Comparison of ENCODE assay signal across 20 cellular contexts in genomic region chr18:2114765-2115164, GRCh38.
A peak's percentile ranks its signal among the peaks of the same experiment; 100 is the strongest.
DNase-seq lines count a peak whose midpoint lies in the region; ATAC-seq, FAIRE-seq and TF ChIP-seq lines count a peak whose summit lies in the region.
"Had no signal": no experiment of that assay in that cellular context is flagged by ENCODE, and none has a peak within 500 bp of the region (broad histone marks: within the 10 kb centered on the region; RNA-seq: fewer than 3 reads in every experiment).

No MANE protein-coding gene starts in this region.

- H3K27ac ChIP-seq in HepG2 (ENCODE audit: extremely low read length, insufficient read depth, low read length) (no peak overlapping the region), right lobe of liver (no peak overlapping the region), mammary epithelial cell (ENCODE audit: insufficient read depth, low read depth, low read length) (no peak overlapping the region), mesendoderm (ENCODE audit: low read depth, low read length) (no peak overlapping the region)
- H3K27ac ChIP-seq: BLaER1 treated with 17β-estradiol and CSF1 and Interleukin-3, amounts not matched to agents 10 nM and 100 nM had no signal

- TF ChIP-seq EP300 in HepG2 (IDR thresholded peaks at IDR 0.05; ENCODE audit: low read depth in 2 of 2, low read length in 2 of 2) (no peak), HepG2 (CRISPR knock-in tag; IDR thresholded peaks at IDR 0.05; ENCODE audit: borderline replicate concordance) (no peak)

- no peaks in the 10 kb centered on the region for H3K36me3 Mint-ChIP-seq in endothelial cell (ENCODE audit: low read depth, unreplicated experiment)
- H3K36me3 Mint-ChIP-seq: CD8-positive, alpha-beta T cell had no signal

- FAIRE-seq in HepG2 (lab: Jason Lieb, UNC) (no peak), urothelium cell line (lab: Jason Lieb, UNC) (peak; percentile 95)
- FAIRE-seq: GM12878, HTR-8/SVneo had no signal

- no peak overlapping the region for H3K4me3 Mint-ChIP-seq in endothelial cell (ENCODE audit: unreplicated experiment)
- H3K4me3 Mint-ChIP-seq: B cell; CD8-positive, alpha-beta T cell; HFFc6 had no signal

- H3K4me1 ChIP-seq in HepG2 (ENCODE audit: insufficient read depth, low read length) (no peaks in the 10 kb centered on the region), right lobe of liver (no peaks in the 10 kb centered on the region), mammary epithelial cell (ENCODE audit: insufficient read depth, low read length) (peaks cover 27% of the 10 kb centered on the region), mesendoderm (ENCODE audit: control insufficient read depth, low read depth, low read length) (peaks cover 5% of the 10 kb centered on the region)
- H3K4me1 ChIP-seq: BLaER1 treated with 17β-estradiol and CSF1 and Interleukin-3, amounts not matched to agents 10 nM and 100 nM had no signal

- no peak overlapping the region for H3K23ac ChIP-seq in mesendoderm (ENCODE audit: low read length)

- H3K4me2 ChIP-seq in HepG2 (ENCODE audit: low read depth, low read length) (no peak overlapping the region), mammary epithelial cell (ENCODE audit: insufficient read depth, low read depth, low read length) (no peak overlapping the region), mesendoderm (ENCODE audit: low read length) (no peak overlapping the region)
- H3K4me2 ChIP-seq: BLaER1 treated with 17β-estradiol and CSF1 and Interleukin-3, amounts not matched to agents 10 nM and 100 nM had no signal

- no peak overlapping the region for H4K8ac ChIP-seq in mesendoderm (ENCODE audit: low read depth, low read length)

- intact Hi-C loops in HepG2 (cut with micrococcal nuclease; ENCODE audit: unreplicated experiment), result no loop called here
- intact Hi-C loops in right lobe of liver (cut with DNase I), result no loop called here
- intact Hi-C loops in mammary epithelial cell (cut with micrococcal nuclease), result no loop called here

- TF ChIP-seq POLR2A in HepG2 (IDR thresholded peaks at IDR 0.05; ENCODE audit: insufficient read depth in 1 of 2, low read depth in 2 of 2, low read length in 2 of 2), result no peak
- TF ChIP-seq POLR2A in right lobe of liver (IDR thresholded peaks at IDR 0.05), result no peak

- peaks cover 3% of the 10 kb centered on the region for H3K4me1 Mint-ChIP-seq in endothelial cell (ENCODE audit: unreplicated experiment)
- H3K4me1 Mint-ChIP-seq: B cell had no signal

- no peaks in the 10 kb centered on the region for H3K36me3 ChIP-seq in HepG2 (replicated peaks in 1 of 2; ENCODE audit: control insufficient read depth in 1 of 2, insufficient read depth in 2 of 2, low read length in 2 of 2)
- H3K36me3 ChIP-seq in right lobe of liver, result no peaks in the 10 kb centered on the region
- H3K36me3 ChIP-seq in mammary epithelial cell (ENCODE audit: insufficient read depth, low read length), result no peaks in the 10 kb centered on the region
- no peaks in the 10 kb centered on the region for H3K36me3 ChIP-seq in mesendoderm (ENCODE audit: control insufficient read depth, insufficient read depth, low read length)
- H3K36me3 ChIP-seq: BLaER1 treated with 17β-estradiol and CSF1 and Interleukin-3, amounts not matched to agents 10 nM and 100 nM had no signal

- no peaks in the 10 kb centered on the region for H3K27me3 Mint-ChIP-seq in endothelial cell (ENCODE audit: unreplicated experiment)

- TF ChIP-seq CTCF in HepG2 (CRISPR knock-in tag; IDR thresholded peaks at IDR 0.05) (no peak), right lobe of liver (IDR thresholded peaks at IDR 0.05) (no peak), mammary epithelial cell (conservative IDR thresholded peaks at IDR 0.05 in 1 of 2, IDR thresholded peaks at IDR 0.05 in 1 of 2; ENCODE audit: extremely low read depth in 1 of 2, insufficient read depth in 1 of 2, low read depth in 1 of 2, low read length in 2 of 2) (no peak), endothelial cell (IDR thresholded peaks at IDR 0.05; ENCODE audit: unreplicated experiment) (no peak)

- H2BK15ac ChIP-seq in mesendoderm (replicated peaks; ENCODE audit: low read depth), result no peak overlapping the region

- no peak for TF ChIP-seq RAD21 in HepG2 (CRISPR knock-in tag; IDR thresholded peaks at IDR 0.05)

- no peak overlapping the region for H3K4ac ChIP-seq in mesendoderm (ENCODE audit: low read depth, low read length)

- no peak overlapping the region for H4K5ac ChIP-seq in mesendoderm (ENCODE audit: low read length)

- H3K9me3 ChIP-seq in HepG2 (ENCODE audit: low read length), result no peaks in the 10 kb centered on the region
- H3K9me3 ChIP-seq in right lobe of liver, result no peaks in the 10 kb centered on the region
- H3K9me3 ChIP-seq in mammary epithelial cell (replicated peaks; ENCODE audit: insufficient read depth, low read length), result no peaks in the 10 kb centered on the region
- H3K9me3 ChIP-seq: BLaER1 treated with 17β-estradiol and CSF1 and Interleukin-3, amounts not matched to agents 10 nM and 100 nM had no signal

- H3K18ac ChIP-seq in mesendoderm (ENCODE audit: low read length), result no peak overlapping the region

- H3K27me3 ChIP-seq in HepG2 (ENCODE audit: control insufficient read depth in 1 of 2, insufficient read depth in 2 of 2, low read length in 2 of 2) (no peaks in the 10 kb centered on the region), right lobe of liver (no peaks in the 10 kb centered on the region), mammary epithelial cell (ENCODE audit: insufficient read depth, low read length) (no peaks in the 10 kb centered on the region), mesendoderm (ENCODE audit: insufficient read depth, low read length, poor library complexity) (no peaks in the 10 kb centered on the region)
- H3K27me3 ChIP-seq: BLaER1 treated with 17β-estradiol and CSF1 and Interleukin-3, amounts not matched to agents 10 nM and 100 nM had no signal

- no TSS peak for BruUV-seq in HepG2 (replicated peaks; lab: Mats Ljungman, UMichigan)
- BruUV-seq in mammary epithelial cell (replicated peaks; lab: Mats Ljungman, UMichigan), result no TSS peak

- in situ Hi-C loops in HepG2 (cut with HindIII; ENCODE audit: extremely low pct_ligation_motif_present, low pct_unique_long_range_greater_than_20kb), result no loop called here
- in situ Hi-C loops in mammary epithelial cell (cut with MboI; ENCODE audit: low sequenced_read_pairs in 2 of 2), result loop anchor here in 1 of 2 donors (25.0 kb wide), 1 partner anchor 98 kb away; no protein-coding TSS in a partner anchor

- dilution Hi-C loops in mammary epithelial cell (cut with HindIII; ENCODE audit: low sequenced_read_pairs), result no loop called here

- H3K4me3 ChIP-seq in HepG2 (replicated peaks in 1 of 3; ENCODE audit: insufficient read depth in 1 of 3, low read depth in 2 of 3, low read length in 3 of 3) (no peak overlapping the region), right lobe of liver (no peak overlapping the region), mammary epithelial cell (replicated peaks in 1 of 3; ENCODE audit: insufficient read depth in 1 of 3, low read depth in 2 of 3, low read length in 3 of 3) (no peak overlapping the region), mesendoderm (ENCODE audit: low read length) (no peak overlapping the region)
- H3K4me3 ChIP-seq: BLaER1 treated with 17β-estradiol and CSF1 and Interleukin-3, amounts not matched to agents 10 nM and 100 nM; GM12878 had no signal

- H3K56ac ChIP-seq in mesendoderm (ENCODE audit: low read length), result peak overlapping the region; percentile 3

- no peaks in the 10 kb centered on the region for H3K79me1 ChIP-seq in mesendoderm (ENCODE audit: low read length)

- POLR2A ChIA-PET in HepG2 (lab: Yijun Ruan, JAX), result no interaction called here

- H3K9ac ChIP-seq in HepG2 (ENCODE audit: insufficient read depth, low read depth, low read length), result no peak overlapping the region
- no peak overlapping the region for H3K9ac ChIP-seq in mammary epithelial cell (ENCODE audit: insufficient read depth, low read length)
- no peak overlapping the region for H3K9ac ChIP-seq in mesendoderm (ENCODE audit: low read length)
- H3K9ac ChIP-seq: BLaER1 treated with 17β-estradiol and CSF1 and Interleukin-3, amounts not matched to agents 10 nM and 100 nM had no signal

- H4K20me1 ChIP-seq in HepG2 (ENCODE audit: insufficient read depth, low read length), result no peaks in the 10 kb centered on the region
- H4K20me1 ChIP-seq in mammary epithelial cell (ENCODE audit: insufficient read depth, low read length), result no peaks in the 10 kb centered on the region
- H4K20me1 ChIP-seq: BLaER1 treated with 17β-estradiol and CSF1 and Interleukin-3, amounts not matched to agents 10 nM and 100 nM had no signal

- H2AK5ac ChIP-seq in mesendoderm (ENCODE audit: low read length), result no peak overlapping the region

- CTCF ChIA-PET in HepG2 (lab: Yijun Ruan, JAX; ENCODE audit: low intra/inter-chr PET ratio, low total read pairs), result no interaction called here
- CTCF ChIA-PET in mammary epithelial cell (lab: Charles Lee; ENCODE audit: low non-redundant PET), result no interaction called here

- WGBS in HepG2 (ENCODE audit: low lambda C conversion rate), result 7% methylated on average over 3 of the region's 4 CpGs
- 52% methylated on average over 4 of the region's 4 CpGs for WGBS in right lobe of liver (ENCODE audit: insufficient coverage, low coverage, low lambda C conversion rate, missing lambda C conversion rate)
- 36% methylated on average over 4 of the region's 4 CpGs for WGBS in mammary epithelial cell (ENCODE audit: low coverage, missing lambda C conversion rate)
- WGBS in mesendoderm (ENCODE audit: extremely low coverage, insufficient coverage, low lambda C conversion rate), result no CpG with 5 or more reads among the region's 4 CpGs

- ATAC-seq in HepG2, result no peak
- no peak for ATAC-seq in right lobe of liver
- ATAC-seq: CD8-positive, alpha-beta T cell; GM12878; HCT116 had no signal

- no peak overlapping the region for H2BK5ac ChIP-seq in mesendoderm (ENCODE audit: low read length)

- H3K79me2 ChIP-seq in HepG2 (ENCODE audit: insufficient read depth, low read length) (no peaks in the 10 kb centered on the region), mammary epithelial cell (ENCODE audit: insufficient read depth, low read length) (no peaks in the 10 kb centered on the region), mesendoderm (ENCODE audit: control insufficient read depth, insufficient read depth, low read length) (no peaks in the 10 kb centered on the region)

- H3K27ac Mint-ChIP-seq in endothelial cell (ENCODE audit: unreplicated experiment), result no peak overlapping the region
- H3K27ac Mint-ChIP-seq: B cell; CD8-positive, alpha-beta T cell; HFFc6 had no signal

- no peak overlapping the region for H2BK120ac ChIP-seq in mesendoderm (ENCODE audit: low read depth, low read length)

- DNase-seq in HepG2 (ENCODE audit: low spot score) (no peak), right lobe of liver (no peak), mammary epithelial cell (no peak), mesendoderm (no peak), urothelium cell line (ENCODE audit: low spot score) (no peak), NCI-H1105 (lab: John Stamatoyannopoulos, UW) (no peak), endothelial cell (ENCODE audit: low spot score) (no peak), amygdala (lab: John Stamatoyannopoulos, UW) (no peak)
- DNase-seq: Calu3; CD8-positive, alpha-beta T cell; DMS53; DND-41; EL; GOT3; HFFc6 had no signal

- no peaks in the 10 kb centered on the region for H3K9me3 Mint-ChIP-seq in endothelial cell (ENCODE audit: unreplicated experiment)
- H3K9me3 Mint-ChIP-seq: CD8-positive, alpha-beta T cell; HFFc6 had no signal

- H2AFZ ChIP-seq in HepG2 (ENCODE audit: low read length) (no peak overlapping the region), mammary epithelial cell (ENCODE audit: low read depth, low read length) (peak overlapping the region; percentile 69)

TF ChIP-seq in HepG2, 621 proteins besides CTCF, POLR2A, EP300 and RAD21 (continues in another document):
- TF ChIP-seq ZNF326 (CRISPR knock-in tag; IDR thresholded peaks at IDR 0.05; ENCODE audit: borderline replicate concordance), result no peak
